ENCODE assay signal across 10 cellular contexts in the genomic region with DNA sequence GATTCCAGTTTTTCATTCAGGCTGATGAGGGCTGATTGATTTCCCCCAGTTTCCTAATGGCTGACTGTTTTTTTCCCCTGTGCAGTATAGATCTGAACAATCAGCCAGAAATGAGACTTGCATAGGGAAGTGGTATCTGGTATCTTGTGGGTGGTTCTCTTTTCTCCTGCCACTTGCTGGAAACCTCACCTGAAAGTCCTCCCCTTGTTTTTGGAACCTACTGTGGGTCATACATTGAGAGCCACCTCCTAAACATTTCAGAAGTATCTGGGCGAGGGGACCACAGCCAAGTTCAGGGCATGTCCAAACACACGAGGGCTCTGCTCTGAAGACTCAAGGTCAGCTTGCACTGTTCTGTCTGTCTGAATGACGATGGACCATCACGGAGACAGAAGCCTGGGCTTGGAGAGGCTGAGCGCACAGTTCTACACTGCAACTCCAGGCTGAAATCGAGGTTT. TPM values are rescaled to one million over a fixed set of nuclear protein-coding genes. Genes with fewer than 3 reads are reported as not detected.
DNase-seq lines count a peak whose midpoint lies in the region; ATAC-seq and TF ChIP-seq lines count a peak whose summit lies in the region.
"Had no signal": no experiment of that assay in that cellular context is flagged by ENCODE, and none has a peak within 500 bp of the region (broad histone marks: within the 10 kb centered on the region; RNA-seq: fewer than 3 reads in every experiment).

No MANE protein-coding gene starts in this region.

- peak overlapping the region; percentile 47 for H3K4me3 Mint-ChIP-seq in activated naive CD4-positive, alpha-beta T cell treated with anti-CD3 and anti-CD28 coated beads, Interleukin-2, amount 50 U/mL, for 24 hours
- no peak overlapping the region for H3K4me3 Mint-ChIP-seq in stimulated activated memory B cell treated with anti-CD40 and anti-IgM and Interleukin-4, amounts not matched to agents 10 μg/mL and 1 μg/mL and 100 μg/mL, for 72 hours

- TF ChIP-seq CTCF in Panc1 (IDR thresholded peaks at IDR 0.05): no peak

- peaks cover 2% of the 10 kb centered on the region for H3K36me3 Mint-ChIP-seq in activated naive CD4-positive, alpha-beta T cell treated with anti-CD3 and anti-CD28 coated beads, Interleukin-2, amount 50 U/mL, for 24 hours
- H3K36me3 Mint-ChIP-seq in stimulated activated memory B cell treated with anti-CD40 and anti-IgM and Interleukin-4, amounts not matched to agents 10 μg/mL and 1 μg/mL and 100 μg/mL, for 72 hours: no peaks in the 10 kb centered on the region

- CTCF ChIA-PET in Panc1 (lab: Charles Lee): no interaction called here

- H3K27ac ChIP-seq in Panc1 (ENCODE audit: low read length): peak overlapping the region; percentile 39; the same call in 1 of the 2 replicates

- POLR2A ChIA-PET in Panc1 (lab: Charles Lee): no interaction called here

- no peak for DNase-seq in activated naive CD4-positive, alpha-beta T cell (lab: John Stamatoyannopoulos, UW)
- DNase-seq in Panc1 (ENCODE audit: low read depth, low spot score) (no peak), T-helper 9 cell (no peak), NCI-H1694 (lab: John Stamatoyannopoulos, UW) (no peak)
- DNase-seq: right cardiac atrium, substantia nigra had no signal

- in situ Hi-C loops in Panc1 (cut with HindIII; ENCODE audit: low pct_unique_long_range_greater_than_20kb, low sequenced_read_pairs): no loop called here

- intact Hi-C loops in Panc1 (cut with micrococcal nuclease; ENCODE audit: unreplicated experiment): no loop called here

- no peaks in the 10 kb centered on the region for H3K36me3 ChIP-seq in Panc1 (ENCODE audit: control insufficient read depth, insufficient read depth, low read length)

- no peaks in the 10 kb centered on the region for H3K9me3 Mint-ChIP-seq in activated naive CD4-positive, alpha-beta T cell treated with anti-CD3 and anti-CD28 coated beads, Interleukin-2, amount 50 U/mL, for 24 hours
- H3K9me3 Mint-ChIP-seq in stimulated activated memory B cell treated with anti-CD40 and anti-IgM and Interleukin-4, amounts not matched to agents 10 μg/mL and 1 μg/mL and 100 μg/mL, for 72 hours: no peaks in the 10 kb centered on the region

- H3K4me1 Mint-ChIP-seq in activated naive CD4-positive, alpha-beta T cell treated with anti-CD3 and anti-CD28 coated beads, Interleukin-2, amount 50 U/mL, for 24 hours: peaks cover 78% of the 10 kb centered on the region
- H3K4me1 Mint-ChIP-seq in stimulated activated memory B cell treated with anti-CD40 and anti-IgM and Interleukin-4, amounts not matched to agents 10 μg/mL and 1 μg/mL and 100 μg/mL, for 72 hours: peaks cover 61% of the 10 kb centered on the region

- no peaks in the 10 kb centered on the region for H3K27me3 Mint-ChIP-seq in activated naive CD4-positive, alpha-beta T cell treated with anti-CD3 and anti-CD28 coated beads, Interleukin-2, amount 50 U/mL, for 24 hours
- H3K27me3 Mint-ChIP-seq in stimulated activated memory B cell treated with anti-CD40 and anti-IgM and Interleukin-4, amounts not matched to agents 10 μg/mL and 1 μg/mL and 100 μg/mL, for 72 hours: no peaks in the 10 kb centered on the region

- no peaks in the 10 kb centered on the region for H3K9me3 ChIP-seq in Panc1 (ENCODE audit: control insufficient read depth, insufficient read depth, low read depth, low read length)

- H3K27ac Mint-ChIP-seq in activated naive CD4-positive, alpha-beta T cell treated with anti-CD3 and anti-CD28 coated beads, Interleukin-2, amount 50 U/mL, for 24 hours: peak overlapping the region; percentile 86
- peak overlapping the region; percentile 69 for H3K27ac Mint-ChIP-seq in stimulated activated memory B cell treated with anti-CD40 and anti-IgM and Interleukin-4, amounts not matched to agents 10 μg/mL and 1 μg/mL and 100 μg/mL, for 72 hours

- ATAC-seq in HG02678 (IDR thresholded peaks at IDR 0.05; ENCODE audit: unreplicated experiment) (peak; percentile 67), Panc1 (no peak), HG02571 (IDR thresholded peaks at IDR 0.05; ENCODE audit: unreplicated experiment) (no peak)
- peak; percentile 93 for ATAC-seq in stimulated activated memory B cell treated with anti-CD40 and anti-IgM and Interleukin-4, amounts not matched to agents 10 μg/mL and 1 μg/mL and 100 μg/mL, for 72 hours

- BruUV-seq in Panc1 (replicated peaks; lab: Mats Ljungman, UMichigan): no TSS peak

- no peak overlapping the region for H3K4me3 ChIP-seq in Panc1 (ENCODE audit: low read depth in 2 of 2, low read length in 2 of 2)

- peaks cover 9% of the 10 kb centered on the region; the same call in 1 of the 2 replicates for H3K4me1 ChIP-seq in Panc1 (ENCODE audit: control insufficient read depth, insufficient read depth, low read length)

- H3K27me3 ChIP-seq in Panc1 (ENCODE audit: control insufficient read depth, insufficient read depth, low read length): no peaks in the 10 kb centered on the region

RNA-seq across cellular contexts. Expression of gene ALPK2, which starts 19.3 kb away (rescaled TPM):
- 0.15 TPM for total RNA-seq in Panc1 (2021; ENCODE audit: unreplicated experiment)
- 0.02 TPM for polyA plus RNA-seq in Panc1 (2012; ENCODE audit: insufficient read length)

Comparison
In these comparisons a context has a peak if more than half of its experiments do, and no peak if none do; other contexts are left out.
1. ATAC-seq: peak in HG02678 (single experiment) and stimulated activated memory B cell treated with anti-CD40 and anti-IgM and Interleukin-4, amounts not matched to agents 10 μg/mL and 1 μg/mL and 100 μg/mL, for 72 hours (single experiment); none in Panc1 (single experiment) and HG02571 (single experiment).